In genomic region chr11:6473481-6474422, GRCh38 we compare ENCODE assay signal across 8 cellular contexts. TPM values are rescaled to one million over a fixed set of nuclear protein-coding genes. Genes with fewer than 3 reads are reported as not detected.
DNase-seq lines count a peak whose midpoint lies in the region; ATAC-seq and TF ChIP-seq lines count a peak whose summit lies in the region.

TSS of gene TRIM3 (minus strand) at chr11:6473941. CDS start at chr11:6465695, 8,246 bp downstream.

- peak within 1 kb of the TSS; percentile 98 for H3K27ac Mint-ChIP-seq in endothelial cell (ENCODE audit: unreplicated experiment)

- peak; percentile 91 for DNase-seq in BE2C
- peak; percentile 28 to 61 for DNase-seq in NOMO-1 (lab: John Stamatoyannopoulos, UW; ENCODE audit: unreplicated experiment in 2 of 2)
- DNase-seq in activated CD8-positive, alpha-beta memory T cell treated with anti-CD3 and anti-CD28 coated beads, Interleukin-2, amount 50 U/mL, for 48 hours = peak; percentile 75
- peak; percentile 91 for DNase-seq in endothelial cell (ENCODE audit: low spot score)
- DNase-seq in midbrain (lab: John Stamatoyannopoulos, UW) = peak; percentile 92
- DNase-seq in stimulated activated CD8-positive, alpha-beta memory T cell treated with anti-CD3 and anti-CD28 coated beads, Interleukin-15, amount 100 ng/mL, for 48 hours (ENCODE audit: low read depth in 2 of 2) = peak; percentile 42 to 65

- ATAC-seq in GM19328 (IDR thresholded peaks at IDR 0.05; ENCODE audit: unreplicated experiment) (peak; percentile 64), HG03571 (IDR thresholded peaks at IDR 0.05; ENCODE audit: unreplicated experiment) (peak; percentile 63)

- H3K4me3 Mint-ChIP-seq in endothelial cell (ENCODE audit: unreplicated experiment) = peak within 1 kb of the TSS; percentile 95

- no peaks in the 10 kb centered on the region for H3K36me3 ChIP-seq in BE2C

- H3K36me3 Mint-ChIP-seq in endothelial cell (ENCODE audit: low read depth, unreplicated experiment) = peaks cover 3% of the 10 kb centered on the region

- TF ChIP-seq CTCF in BE2C (IDR thresholded peaks at IDR 0.05; ENCODE audit: low read depth, low read length) (peak; percentile 24), endothelial cell (IDR thresholded peaks at IDR 0.05; ENCODE audit: unreplicated experiment) (no peak)

- H3K4me1 Mint-ChIP-seq in endothelial cell (ENCODE audit: unreplicated experiment) = peaks cover 18% of the 10 kb centered on the region

- no peaks in the 10 kb centered on the region for H3K27me3 ChIP-seq in BE2C

- H3K27me3 Mint-ChIP-seq in endothelial cell (ENCODE audit: unreplicated experiment) = peaks cover 10% of the 10 kb centered on the region

- H3K9me3 ChIP-seq in BE2C = no peaks in the 10 kb centered on the region

- peaks cover 6% of the 10 kb centered on the region for H3K4me1 ChIP-seq in BE2C

- no peaks in the 10 kb centered on the region for H3K9me3 Mint-ChIP-seq in endothelial cell (ENCODE audit: unreplicated experiment)

- H3K4me3 ChIP-seq in BE2C (ENCODE audit: low read depth, low read length) = peak within 1 kb of the TSS; percentile 73

RNA-seq across cellular contexts. Expression of gene TRIM3, which starts in this region (rescaled TPM):
- 19.9 TPM for polyA plus RNA-seq in BE2C (2012; ENCODE audit: insufficient read depth, insufficient read length, low read depth)
- 26.0 TPM for total RNA-seq in endothelial cell (ENCODE audit: unreplicated experiment)

Comparison
In these comparisons a context has a peak if more than half of its experiments do, and no peak if none do; other contexts are left out.
1. Peak in every context shown above with its lines: DNase-seq, ATAC-seq and H3K4me3 ChIP-seq.